Comparison of ENCODE assay signal across 14 cellular contexts in the genomic region with DNA sequence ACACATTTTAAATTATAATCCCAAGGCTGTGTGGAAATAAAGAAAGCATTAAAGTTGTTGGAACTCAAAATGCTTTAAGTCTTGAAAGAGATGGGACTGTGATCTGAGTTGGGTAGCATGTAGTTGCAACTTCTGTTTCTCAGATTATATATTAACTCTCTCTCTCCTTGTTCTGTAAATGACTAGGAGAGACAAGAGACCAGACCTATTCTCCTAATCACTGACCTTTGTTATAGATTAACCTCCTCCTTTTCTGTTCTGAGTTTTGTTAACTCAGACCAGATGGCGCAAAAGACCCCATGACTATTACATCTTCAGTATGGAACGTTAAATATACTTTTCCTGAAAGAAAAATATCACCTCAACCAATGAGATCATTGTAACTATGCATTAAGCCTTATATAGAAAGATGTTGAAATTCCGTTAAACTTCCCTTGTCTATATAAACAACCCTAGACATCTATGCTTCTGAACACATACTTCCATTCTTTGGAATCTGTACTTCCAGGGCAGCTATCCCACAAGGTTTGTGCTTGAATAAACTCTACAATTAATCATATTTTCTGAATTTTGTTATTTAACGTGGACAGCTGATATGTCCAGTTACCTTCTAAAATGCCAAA.
DNase-seq lines count a peak whose midpoint lies in the region; ATAC-seq, FAIRE-seq and TF ChIP-seq lines count a peak whose summit lies in the region.
"Had no signal": no experiment of that assay in that cellular context is flagged by ENCODE, and none has a peak within 500 bp of the region (broad histone marks: within the 10 kb centered on the region; RNA-seq: fewer than 3 reads in every experiment).

No MANE protein-coding gene starts in this region.

- DNase-seq in HK-2 (ENCODE audit: unreplicated experiment): peak; percentile 32
- peak; percentile 45 for DNase-seq in small intestine
- DNase-seq in NCI-H510A treated with DMSO at 0.1 percent for 48 hours (lab: John Stamatoyannopoulos, UW): no peak
- DNase-seq in transverse colon: no peak
- no peak for DNase-seq in posterior cingulate gyrus
- DNase-seq in nephron progenitor cell: no peak
- DNase-seq: activated B cell treated with CpG ODN at 0.5 μM for 24 hours, cerebellar nuclear complex, DMS79 treated with DMSO at 0.1 percent for 48 hours, mammary epithelial cell, NCI-H345, right cardiac atrium had no signal

- WGBS in small intestine, 3 donors: 24 to 47% (median 41%) methylated on average over 4 of the region's 4 CpGs
- WGBS in transverse colon (ENCODE audit: low coverage in 1 of 2), 2 donors: 45 to 52% methylated on average over 4 of the region's 4 CpGs

- ATAC-seq in GM19351 (IDR thresholded peaks at IDR 0.05; ENCODE audit: unreplicated experiment): peak; percentile 80
- peak; percentile 92 for ATAC-seq in HG02798 (IDR thresholded peaks at IDR 0.05; ENCODE audit: poor library complexity, unreplicated experiment)
- ATAC-seq: right cardiac atrium had no signal

- H3K27ac Mint-ChIP-seq in nephron progenitor cell: no peak overlapping the region
- H3K27ac Mint-ChIP-seq: activated B cell treated with CpG ODN at 0.5 μM for 24 hours had no signal

- TF ChIP-seq EP300 in transverse colon (IDR thresholded peaks at IDR 0.05; ENCODE audit: low read depth): no peak

- H3K4me3 ChIP-seq in small intestine (ENCODE audit: low read depth in 1 of 2, low read length in 2 of 2): no peak overlapping the region
- H3K4me3 ChIP-seq in transverse colon: no peak overlapping the region

- no peaks in the 10 kb centered on the region for H3K27me3 Mint-ChIP-seq in nephron progenitor cell (ENCODE audit: low read depth, poor library complexity)
- H3K27me3 Mint-ChIP-seq: activated B cell treated with CpG ODN at 0.5 μM for 24 hours had no signal

- TF ChIP-seq CTCF in transverse colon (IDR thresholded peaks at IDR 0.05): no peak
- no peak for TF ChIP-seq CTCF in nephron progenitor cell (IDR thresholded peaks at IDR 0.05)

- TF ChIP-seq POLR2A in transverse colon (IDR thresholded peaks at IDR 0.05): no peak

- H3K27me3 ChIP-seq in small intestine (ENCODE audit: control insufficient read depth in 2 of 2, insufficient read depth in 2 of 2, low read length in 2 of 2): no peaks in the 10 kb centered on the region
- H3K27me3 ChIP-seq in transverse colon: no peaks in the 10 kb centered on the region

- H3K4me1 Mint-ChIP-seq in nephron progenitor cell: no peaks in the 10 kb centered on the region
- H3K4me1 Mint-ChIP-seq: activated B cell treated with CpG ODN at 0.5 μM for 24 hours had no signal

- FAIRE-seq in small intestine (lab: Jason Lieb, UNC): no peak

- H3K4me1 ChIP-seq in small intestine (ENCODE audit: control insufficient read depth in 2 of 2, insufficient read depth in 1 of 2, low read depth in 1 of 2, low read length in 1 of 2): no peaks in the 10 kb centered on the region
- H3K4me1 ChIP-seq in transverse colon: no peaks in the 10 kb centered on the region

- peaks cover 19% of the 10 kb centered on the region for H3K9me3 Mint-ChIP-seq in nephron progenitor cell

- no peaks in the 10 kb centered on the region for H3K9me3 ChIP-seq in small intestine (ENCODE audit: control insufficient read depth, low read depth)
- H3K9me3 ChIP-seq in transverse colon: peaks cover 0 to 2% of the 10 kb centered on the region in 2 donors

- H3K27ac ChIP-seq in small intestine (ENCODE audit: low read depth in 1 of 2, low read length in 1 of 2): peak overlapping the region in 1 of 2 donors; percentile 4
- H3K27ac ChIP-seq in transverse colon: no peak overlapping the region

- in situ Hi-C loops in transverse colon (cut with MboI; ENCODE audit: low pct_ligation_motif_present in 1 of 4, low pct_unique_long_range_greater_than_20kb in 1 of 4, low sequenced_read_pairs in 3 of 4): no loop called here

- intact Hi-C loops in transverse colon (cut with DNase I; ENCODE audit: low total_unique reads) (no loop called here), posterior cingulate gyrus (cut with DNase I) (no loop called here)

- H3K36me3 Mint-ChIP-seq in nephron progenitor cell (ENCODE audit: low read depth): no peaks in the 10 kb centered on the region

- H3K36me3 ChIP-seq in small intestine (ENCODE audit: control insufficient read depth in 2 of 2, insufficient read depth in 2 of 2, low read length in 2 of 2): no peaks in the 10 kb centered on the region
- no peaks in the 10 kb centered on the region for H3K36me3 ChIP-seq in transverse colon

- H3K4me3 Mint-ChIP-seq in nephron progenitor cell: no peak overlapping the region
- H3K4me3 Mint-ChIP-seq: activated B cell treated with CpG ODN at 0.5 μM for 24 hours had no signal

Comparison
In these comparisons a context has a peak if more than half of its experiments do, and no peak if none do; other contexts are left out.
1. DNase-seq: peak in HK-2 (single experiment) and small intestine (single experiment); none in NCI-H510A treated with DMSO at 0.1 percent for 48 hours (single experiment), transverse colon (single experiment), posterior cingulate gyrus (0 of 10) and nephron progenitor cell (single experiment).